Comparison of ENCODE assay signal across 11 cellular contexts in genomic region chr4:153341575-153342090, GRCh38. TPM values are rescaled to one million over a fixed set of nuclear protein-coding genes. Genes with fewer than 3 reads are reported as not detected.
A peak's percentile ranks its signal among the peaks of the same experiment; 100 is the strongest.
DNase-seq lines count a peak whose midpoint lies in the region; ATAC-seq and TF ChIP-seq lines count a peak whose summit lies in the region.
"Had no signal": no experiment of that assay in that cellular context is flagged by ENCODE, and none has a peak within 500 bp of the region (broad histone marks: within the 10 kb centered on the region; RNA-seq: fewer than 3 reads in every experiment).

No MANE protein-coding gene starts in this region.

- H3K36me3 ChIP-seq in BLaER1, result peaks cover 6% of the 10 kb centered on the region; the same call in 1 of the 2 replicates
- H3K36me3 ChIP-seq in SJSA1, result peaks cover 3% of the 10 kb centered on the region; the same call in 1 of the 2 replicates
- H3K36me3 ChIP-seq in CD4-positive, alpha-beta memory T cell (ENCODE audit: insufficient read depth, low read length), result no peaks in the 10 kb centered on the region
- H3K36me3 ChIP-seq: cardiac muscle cell had no signal

- DNase-seq in HK-2 (ENCODE audit: unreplicated experiment), result peak; percentile 9
- peak in 1 of 2 experiments; percentile 48 for DNase-seq in SJSA1 (ENCODE audit: low read depth in 1 of 2, low spot score in 2 of 2)
- DNase-seq in foreskin fibroblast, result peak; percentile 31 to 60
- DNase-seq in CD4-positive, alpha-beta memory T cell, result no peak
- no peak for DNase-seq in stimulated activated CD4-positive, alpha-beta T cell treated with anti-CD3 and anti-CD28 coated beads, Interleukin-15, amount 100 ng/mL, for 24 hours
- no peak for DNase-seq in activated naive CD4-positive, alpha-beta T cell (lab: John Stamatoyannopoulos, UW)
- DNase-seq: activated CD4-positive, alpha-beta T cell treated with anti-CD3 and anti-CD28 coated beads, Interleukin-2, amount 50 U/mL, for 4 hours; NCI-H526 treated with DMSO at 0.1 percent for 48 hours had no signal

- no peaks in the 10 kb centered on the region for H3K9me3 Mint-ChIP-seq in CD4-positive, alpha-beta memory T cell

- peak overlapping the region; percentile 98 for H3K9ac ChIP-seq in BLaER1

- H3K4me3 ChIP-seq in BLaER1, result peak overlapping the region; percentile 36; the same call in 1 of the 2 replicates
- no peak overlapping the region for H3K4me3 ChIP-seq in SJSA1
- no peak overlapping the region for H3K4me3 ChIP-seq in foreskin fibroblast (ENCODE audit: low read depth in 1 of 2, low read length in 2 of 2)
- no peak overlapping the region for H3K4me3 ChIP-seq in CD4-positive, alpha-beta memory T cell (ENCODE audit: low read length in 2 of 2)
- H3K4me3 ChIP-seq: cardiac muscle cell had no signal

- H3K27me3 ChIP-seq in BLaER1, result no peaks in the 10 kb centered on the region
- no peaks in the 10 kb centered on the region for H3K27me3 ChIP-seq in SJSA1 (replicated peaks)
- no peaks in the 10 kb centered on the region for H3K27me3 ChIP-seq in CD4-positive, alpha-beta memory T cell (ENCODE audit: insufficient read depth, low read length)
- H3K27me3 ChIP-seq: cardiac muscle cell had no signal

- H3K36me3 Mint-ChIP-seq in CD4-positive, alpha-beta memory T cell, result peaks cover 0 to 3% of the 10 kb centered on the region in 2 donors

- peaks cover 55% of the 10 kb centered on the region for H3K4me1 ChIP-seq in BLaER1
- H3K4me1 ChIP-seq in SJSA1 (replicated peaks), result peaks cover 27% of the 10 kb centered on the region
- peaks cover 11% of the 10 kb centered on the region for H3K4me1 ChIP-seq in CD4-positive, alpha-beta memory T cell (ENCODE audit: insufficient read depth, low read length)

- intact Hi-C loops in CD4-positive, alpha-beta memory T cell (cut with micrococcal nuclease), result loop anchor here (10.0 kb wide), 1 partner anchor 1283 kb away; no protein-coding TSS in a partner anchor

- H3K27ac ChIP-seq in BLaER1, result peak overlapping the region; percentile 99
- peak overlapping the region; percentile 21; the same call in 1 of the 2 replicates for H3K27ac ChIP-seq in SJSA1
- no peak overlapping the region for H3K27ac ChIP-seq in CD4-positive, alpha-beta memory T cell (ENCODE audit: low read depth, low read length)
- H3K27ac ChIP-seq: cardiac muscle cell had no signal

- no peak overlapping the region for H3K4me3 Mint-ChIP-seq in CD4-positive, alpha-beta memory T cell

- POLR2A ChIA-PET in CD4-positive, alpha-beta memory T cell (lab: Charles Lee; ENCODE audit: partially characterized antibody), result interaction anchor here (1.0 to 1.2 kb wide), 2 partner anchors 91 to 302 kb away, joined by 3 to 5 read pairs; no protein-coding TSS in a partner anchor

- no peak overlapping the region for H3K27ac Mint-ChIP-seq in CD4-positive, alpha-beta memory T cell

- CTCF ChIA-PET in CD4-positive, alpha-beta memory T cell (lab: Charles Lee; ENCODE audit: partially characterized antibody), result interaction anchor here (1.2 to 10.1 kb wide), 6 partner anchors 18 to 408 kb away, joined by 3 to 86 read pairs (median 5); no protein-coding TSS in a partner anchor

- TF ChIP-seq CTCF in foreskin fibroblast (IDR thresholded peaks at IDR 0.05; ENCODE audit: low read depth, low read length), result no peak

- no peaks in the 10 kb centered on the region for H3K9me3 ChIP-seq in BLaER1
- H3K9me3 ChIP-seq in SJSA1 (replicated peaks), result no peaks in the 10 kb centered on the region
- H3K9me3 ChIP-seq in CD4-positive, alpha-beta memory T cell (ENCODE audit: control insufficient read depth in 1 of 2, low read length in 2 of 2), result no peaks in the 10 kb centered on the region

- H3K4me2 ChIP-seq in BLaER1, result peak overlapping the region; percentile 90

- no peaks in the 10 kb centered on the region for H3K27me3 Mint-ChIP-seq in CD4-positive, alpha-beta memory T cell

- H3K4me1 Mint-ChIP-seq in CD4-positive, alpha-beta memory T cell, result peaks cover 0 to 10% (median 5%) of the 10 kb centered on the region in 4 donors

- no peaks in the 10 kb centered on the region for H4K20me1 ChIP-seq in BLaER1

- ATAC-seq in GM21576 (IDR thresholded peaks at IDR 0.05; ENCODE audit: unreplicated experiment), result no peak

RNA-seq across cellular contexts. Expression of gene MND1, which starts 2.9 kb away (rescaled TPM):
- total RNA-seq in SJSA1 (2014; rRNA removed; shearing (Covaris generic)), result 19.3 and 35.1 TPM in 2 replicates
- not detected for total RNA-seq in CD4-positive, alpha-beta memory T cell
- polyA plus RNA-seq in CD4-positive, alpha-beta memory T cell, result under 1 TPM in 1 of 2 donors, not detected in 1; 0.34 TPM

Comparison
In these comparisons a context has a peak if more than half of its experiments do, and no peak if none do; other contexts are left out.
1. DNase-seq: peak in HK-2 (single experiment) and foreskin fibroblast (2 of 2); none in CD4-positive, alpha-beta memory T cell (0 of 5), stimulated activated CD4-positive, alpha-beta T cell treated with anti-CD3 and anti-CD28 coated beads, Interleukin-15, amount 100 ng/mL, for 24 hours (single experiment) and activated naive CD4-positive, alpha-beta T cell (0 of 4).
2. RNA of gene MND1, which starts 2.9 kb away (total RNA-seq): 19.3 to 35.1 TPM in SJSA1; not detected in CD4-positive, alpha-beta memory T cell; every median in the first group is over 10 times any median in the second.